8 cellular contexts compared by ENCODE assay signal in genomic region chr16:29678691-29679267, GRCh38. TPM values are rescaled to one million over a fixed set of nuclear protein-coding genes. Genes with fewer than 3 reads are reported as not detected.
A peak's percentile ranks its signal among the peaks of the same experiment; 100 is the strongest.
DNase-seq lines count a peak whose midpoint lies in the region; ATAC-seq, FAIRE-seq and TF ChIP-seq lines count a peak whose summit lies in the region.

QPRT (plus strand) TSS chr16:29679180; CDS start chr16:29679198, 18 bp downstream.

- WGBS in ectodermal cell, 2 experiments: 38 to 40% methylated on average over 5 of the region's 5 CpGs

- no peaks in the 10 kb centered on the region for H3K9me3 Mint-ChIP-seq in memory B cell

- no peak within 1 kb of the TSS for H2AFZ ChIP-seq in ACC112 (ENCODE audit: low read length, unreplicated experiment)

- H3K9me3 ChIP-seq in ectodermal cell (ENCODE audit: control insufficient read depth, low read length) (no peaks in the 10 kb centered on the region), upper lobe of right lung (no peaks in the 10 kb centered on the region)

- H3K27me3 ChIP-seq in ACC112 (ENCODE audit: insufficient read depth, low read length): no peaks in the 10 kb centered on the region
- no peaks in the 10 kb centered on the region for H3K27me3 ChIP-seq in ectodermal cell (ENCODE audit: control insufficient read depth, insufficient read depth, low read length, poor library complexity, severe bottlenecking)
- H3K27me3 ChIP-seq in upper lobe of right lung: no peaks in the 10 kb centered on the region

- H3K4me1 Mint-ChIP-seq in memory B cell: peaks cover 13% of the 10 kb centered on the region

- no peak for FAIRE-seq in GM12892 (lab: Jason Lieb, UNC)

- no peaks in the 10 kb centered on the region for H3K79me2 ChIP-seq in ACC112 (ENCODE audit: control insufficient read depth, insufficient read depth, low read length, unreplicated experiment)

- TF ChIP-seq POLR2A in GM12892 (IDR thresholded peaks at IDR 0.05; ENCODE audit: low read depth, low read length): no peak

- peak within 1 kb of the TSS; percentile 74 for H3K4me3 Mint-ChIP-seq in memory B cell

- no peak for ATAC-seq in memory B cell (ENCODE audit: low read depth)
- ATAC-seq in upper lobe of right lung: peak; percentile 69
- no peak for ATAC-seq in GM21528 (IDR thresholded peaks at IDR 0.05; ENCODE audit: low FRiP score, unreplicated experiment)
- no peak for ATAC-seq in GM21576 (IDR thresholded peaks at IDR 0.05; ENCODE audit: unreplicated experiment)

- H3K4me3 ChIP-seq in ACC112 (ENCODE audit: low read depth, low read length) (peak within 1 kb of the TSS; percentile 66), ectodermal cell (ENCODE audit: insufficient read depth, low read depth, low read length) (peak within 1 kb of the TSS; percentile 54), upper lobe of right lung (peak within 1 kb of the TSS; percentile 45)

- peak; percentile 73 for DNase-seq in GM12892 (ENCODE audit: insufficient read length)
- peak; percentile 76 for DNase-seq in RPMI8226
- no peak for DNase-seq in memory B cell (ENCODE audit: low spot score in 2 of 2)
- DNase-seq in upper lobe of right lung: peak; percentile 71

- intact Hi-C loops in upper lobe of right lung (cut with DNase I): no loop called here

- H3K27ac Mint-ChIP-seq in memory B cell: no peak within 1 kb of the TSS

- H3K27ac ChIP-seq in ACC112 (ENCODE audit: low read depth, low read length) (no peak within 1 kb of the TSS), ectodermal cell (ENCODE audit: insufficient read depth, low read depth, low read length, poor library complexity, severe bottlenecking) (peak within 1 kb of the TSS; percentile 98), upper lobe of right lung (peak within 1 kb of the TSS; percentile 42)

- no peaks in the 10 kb centered on the region for H3K27me3 Mint-ChIP-seq in memory B cell

- H3K36me3 Mint-ChIP-seq in memory B cell: no peaks in the 10 kb centered on the region

- H3K36me3 ChIP-seq in ACC112 (ENCODE audit: insufficient read depth, low read length) (no peaks in the 10 kb centered on the region), ectodermal cell (ENCODE audit: control insufficient read depth, insufficient read depth, low read length) (no peaks in the 10 kb centered on the region), upper lobe of right lung (no peaks in the 10 kb centered on the region)

- no peaks in the 10 kb centered on the region for H3K4me1 ChIP-seq in ACC112 (ENCODE audit: control insufficient read depth, insufficient read depth, low read length, unreplicated experiment)
- H3K4me1 ChIP-seq in ectodermal cell (ENCODE audit: control insufficient read depth, insufficient read depth, low read length): peaks cover 4% of the 10 kb centered on the region
- H3K4me1 ChIP-seq in upper lobe of right lung: no peaks in the 10 kb centered on the region

- TF ChIP-seq CTCF in upper lobe of right lung (IDR thresholded peaks at IDR 0.05): no peak

RNA-seq across cellular contexts. Expression of gene QPRT, which starts in this region (rescaled TPM):
- 23.7 TPM for polyA plus RNA-seq in GM12892 (2012; ENCODE audit: missing spikeins)
- polyA plus RNA-seq in ectodermal cell (2013, experiment 1 of 4): 147 TPM
- polyA plus RNA-seq in ectodermal cell (2013, experiment 2 of 4): 153 TPM
- 125 TPM for polyA plus RNA-seq in ectodermal cell (2013, experiment 3 of 4)
- 141 TPM for polyA plus RNA-seq in ectodermal cell (2013, experiment 4 of 4)
- total RNA-seq in upper lobe of right lung: 15.0 TPM

Comparison
In these comparisons a context has a peak if more than half of its experiments do, and no peak if none do; other contexts are left out.
1. DNase-seq: peak in GM12892 (single experiment), RPMI8226 (single experiment) and upper lobe of right lung (single experiment); none in memory B cell (0 of 2).
2. Peak in every context shown above with its lines, with median percentiles within 50 percentile points of each other: H3K4me3 ChIP-seq.